In genomic region chr2:114032705-114033104, GRCh38 we compare ENCODE assay signal across 27 cellular contexts.
"Had no signal": no experiment of that assay in that cellular context is flagged by ENCODE, and none has a peak within 500 bp of the region (broad histone marks: within the 10 kb centered on the region; RNA-seq: fewer than 3 reads in every experiment).

No MANE protein-coding gene starts in this region.

- H3K36me3 ChIP-seq: gastrocnemius medialis, ovary, sigmoid colon, stomach, thyroid gland had no signal

- H3K27me3 ChIP-seq: gastrocnemius medialis, ovary, sigmoid colon, stomach, thyroid gland had no signal

- H3K4me3 Mint-ChIP-seq: memory B cell; mesothelial cell of epicardium; naive B cell; natural killer cell treated with Interleukin-12 subunit alpha and Interleukin-12 subunit beta and Interleukin-15 and Interleukin-18, amount 100 ng/mL, for 72 hours; neural crest cell; stimulated activated effector memory CD8-positive, alpha-beta T cell treated with anti-CD3 and anti-CD28 coated beads, Interleukin-12 subunit alpha, Interleukin-12 subunit beta, amount 100 ng/mL, for 72 hours; type B pancreatic cell had no signal

- H3K9me3 ChIP-seq: gastrocnemius medialis, mucosa of descending colon, ovary, psoas muscle, thyroid gland had no signal

- ATAC-seq: gastrocnemius medialis; left lobe of liver; mucosa of descending colon; natural killer cell treated with Interleukin-12 subunit alpha and Interleukin-12 subunit beta and Interleukin-15 and Interleukin-18, amount 100 ng/mL, for 72 hours; psoas muscle; right cardiac atrium; stimulated activated effector memory CD8-positive, alpha-beta T cell treated with anti-CD3 and anti-CD28 coated beads, Interleukin-12 subunit alpha, Interleukin-12 subunit beta, amount 100 ng/mL, for 72 hours had no signal

- H3K36me3 Mint-ChIP-seq: memory B cell; mesothelial cell of epicardium; naive B cell; natural killer cell treated with Interleukin-12 subunit alpha and Interleukin-12 subunit beta and Interleukin-15 and Interleukin-18, amount 100 ng/mL, for 72 hours; stimulated activated effector memory CD8-positive, alpha-beta T cell treated with anti-CD3 and anti-CD28 coated beads, Interleukin-12 subunit alpha, Interleukin-12 subunit beta, amount 100 ng/mL, for 72 hours; type B pancreatic cell had no signal

- H3K27me3 Mint-ChIP-seq: type B pancreatic cell had no signal

- H3K4me1 ChIP-seq: gastrocnemius medialis, psoas muscle, stomach, thyroid gland had no signal

- H3K4me1 Mint-ChIP-seq: memory B cell; mesothelial cell of epicardium; naive B cell; stimulated activated effector memory CD8-positive, alpha-beta T cell treated with anti-CD3 and anti-CD28 coated beads, Interleukin-12 subunit alpha, Interleukin-12 subunit beta, amount 100 ng/mL, for 72 hours had no signal

- H3K4me3 ChIP-seq: coronary artery, gastrocnemius medialis, lung, mucosa of descending colon, ovary, psoas muscle, sigmoid colon, stomach, thyroid gland had no signal

- H3K27ac ChIP-seq: coronary artery, gastrocnemius medialis, ovary, psoas muscle, sigmoid colon, stomach, thyroid gland had no signal

- H3K27ac Mint-ChIP-seq: memory B cell; mesothelial cell of epicardium; naive B cell; natural killer cell treated with Interleukin-12 subunit alpha and Interleukin-12 subunit beta and Interleukin-15 and Interleukin-18, amount 100 ng/mL, for 72 hours; stimulated activated effector memory CD8-positive, alpha-beta T cell treated with anti-CD3 and anti-CD28 coated beads, Interleukin-12 subunit alpha, Interleukin-12 subunit beta, amount 100 ng/mL, for 72 hours; type B pancreatic cell had no signal

- DNase-seq: dermis blood vessel endothelial cell; effector memory CD4-positive, alpha-beta T cell; erythroblast; gastrocnemius medialis; head of caudate nucleus; mucosa of descending colon; naive B cell; nucleus accumbens; ovary; posterior cingulate gyrus; psoas muscle; right cardiac atrium; sigmoid colon; stimulated activated CD4-positive, alpha-beta T cell treated with anti-CD3 and anti-CD28 coated beads, Interleukin-2, amount 100 ng/mL, for 24 hours; stimulated activated CD4-positive, alpha-beta T cell treated with anti-CD3 and anti-CD28 coated beads, Interleukin-4, amount 100 ng/mL, for 24 hours; stimulated activated naive CD4-positive, alpha-beta T cell treated with Interleukin-2 at 50 U/mL for 16 hours; stomach; thyroid gland had no signal

- H3K9me3 Mint-ChIP-seq: natural killer cell treated with Interleukin-12 subunit alpha and Interleukin-12 subunit beta and Interleukin-15 and Interleukin-18, amount 100 ng/mL, for 72 hours had no signal
